Comparison of ENCODE assay signal across 11 cellular contexts in the genomic region with DNA sequence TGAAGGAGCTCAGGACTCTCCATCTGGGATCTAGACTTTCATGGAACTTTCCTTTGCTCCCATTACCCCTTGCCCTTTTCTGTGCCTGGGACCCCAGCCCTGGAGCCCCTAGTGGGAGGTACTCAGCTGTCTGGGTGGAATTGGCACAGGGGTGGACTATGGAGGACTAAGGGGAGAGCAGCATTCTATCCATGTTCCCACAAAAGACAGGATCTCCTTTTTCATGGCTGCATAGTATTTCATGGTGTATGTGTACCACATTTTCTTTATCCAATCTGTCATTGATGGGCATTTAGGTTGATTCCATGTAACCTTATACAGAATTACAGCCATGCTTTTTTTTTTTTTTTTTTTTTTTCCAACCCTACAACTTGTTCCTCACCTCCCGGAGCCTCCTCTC.
"Had no signal": no experiment of that assay in that cellular context is flagged by ENCODE, and none has a peak within 500 bp of the region (broad histone marks: within the 10 kb centered on the region; RNA-seq: fewer than 3 reads in every experiment).

No MANE protein-coding gene starts in this region.

- H3K4me3 ChIP-seq: skin epidermis, stomach had no signal

- ATAC-seq: effector memory CD8-positive, alpha-beta T cell had no signal

- H3K27ac ChIP-seq: skin epidermis had no signal

- DNase-seq: activated CD4-positive, alpha-beta T cell treated with anti-CD3 and anti-CD28 coated beads, Interleukin-2, amount 50 U/mL, for 4 hours; activated CD4-positive, CD25-positive, alpha-beta regulatory T cell treated with anti-CD3 and anti-CD28 coated beads, Interleukin-2, amount 50 U/mL, for 72 hours; activated naive CD4-positive, alpha-beta T cell treated with anti-CD3 and anti-CD28 coated beads, Interleukin-2, amount 50 U/mL, for 16 hours; activated T-cell treated with anti-CD3 and anti-CD28 coated beads, Interleukin-2, amount 50 U/mL, for 1 hour; effector memory CD8-positive, alpha-beta T cell; stimulated activated CD4-positive, alpha-beta T cell treated with anti-CD3 and anti-CD28 coated beads, Interleukin-4, amount 100 ng/mL, for 4 hours; stomach; T-helper 2 cell had no signal

- H3K4me1 Mint-ChIP-seq: brain had no signal

- H3K27ac Mint-ChIP-seq: brain; dendritic cell treated with granulocyte-macrophage colony-stimulating factor and Interleukin-4, amounts not matched to agents 40 ng/mL and 50 ng/mL, for 4 days; effector memory CD8-positive, alpha-beta T cell had no signal

- H3K27me3 ChIP-seq: stomach had no signal

- H3K4me1 ChIP-seq: stomach had no signal

- H3K27me3 Mint-ChIP-seq: dendritic cell treated with granulocyte-macrophage colony-stimulating factor and Interleukin-4, amounts not matched to agents 40 ng/mL and 50 ng/mL, for 4 days; effector memory CD8-positive, alpha-beta T cell had no signal

- H3K4me3 Mint-ChIP-seq: brain; dendritic cell treated with granulocyte-macrophage colony-stimulating factor and Interleukin-4, amounts not matched to agents 40 ng/mL and 50 ng/mL, for 4 days; effector memory CD8-positive, alpha-beta T cell had no signal

- H3K36me3 ChIP-seq: stomach had no signal
